18 cellular contexts compared by ENCODE assay signal in the genomic region with DNA sequence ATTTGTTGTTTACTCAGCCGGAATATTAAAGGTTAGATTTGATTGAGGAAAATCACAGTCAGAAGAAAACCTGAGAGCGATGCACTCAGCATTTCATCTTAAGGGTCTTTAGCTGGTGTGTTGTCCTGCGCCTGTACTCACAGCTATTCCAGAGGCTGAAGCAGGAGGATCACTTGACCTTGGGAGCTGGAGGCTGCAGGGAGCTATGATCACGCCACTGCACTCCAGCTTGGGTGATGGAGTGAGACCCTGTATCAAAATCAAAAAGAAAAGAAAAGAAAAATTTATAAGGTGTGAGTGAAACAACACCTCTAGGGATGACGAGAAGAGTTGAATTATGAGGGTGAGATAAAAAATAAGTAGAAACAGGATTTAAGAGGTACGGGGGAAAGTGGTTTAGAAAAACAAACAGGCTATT.
DNase-seq lines count a peak whose midpoint lies in the region; ATAC-seq and TF ChIP-seq lines count a peak whose summit lies in the region.
"Had no signal": no experiment of that assay in that cellular context is flagged by ENCODE, and none has a peak within 500 bp of the region (broad histone marks: within the 10 kb centered on the region; RNA-seq: fewer than 3 reads in every experiment).

No MANE protein-coding gene starts in this region.

- POLR2A ChIA-PET in A673 (lab: Charles Lee; ENCODE audit: low non-redundant PET), result no interaction called here

- H3K4me1 Mint-ChIP-seq in chondrocyte (ENCODE audit: low read depth) (peaks cover 14% of the 10 kb centered on the region), natural killer cell (no peaks in the 10 kb centered on the region)
- H3K4me1 Mint-ChIP-seq: activated naive CD4-positive, alpha-beta T cell treated with anti-CD3 and anti-CD28 coated beads, Interleukin-2, amount 10 ng/mL, durations not matched to agents 7 days and 5 days; stimulated activated effector memory CD8-positive, alpha-beta T cell treated with anti-CD3 and anti-CD28 coated beads, Interleukin-12 subunit alpha, Interleukin-12 subunit beta, amount 100 ng/mL, for 72 hours; T-helper 17 cell had no signal

- no TSS peak for BruUV-seq in A673 (replicated peaks; lab: Mats Ljungman, UMichigan)

- H2AFZ ChIP-seq in OCI-LY1 (ENCODE audit: low read length), result no peak overlapping the region

- H3K27me3 Mint-ChIP-seq in chondrocyte (ENCODE audit: low read depth), result peaks cover 42% of the 10 kb centered on the region
- H3K27me3 Mint-ChIP-seq in natural killer cell (ENCODE audit: low read depth in 2 of 2), result peaks cover 20 to 33% of the 10 kb centered on the region in 2 donors

- TF ChIP-seq CTCF in A673 (conservative IDR thresholded peaks at IDR 0.05; ENCODE audit: low read depth, low read length) (no peak), OCI-LY1 (IDR thresholded peaks at IDR 0.05; ENCODE audit: low read length) (no peak), chondrocyte (IDR thresholded peaks at IDR 0.05) (no peak), natural killer cell (IDR thresholded peaks at IDR 0.05) (no peak)

- H3K4me3 Mint-ChIP-seq in chondrocyte (ENCODE audit: unreplicated experiment), result peak overlapping the region; percentile 65
- H3K4me3 Mint-ChIP-seq in natural killer cell, result no peak overlapping the region
- H3K4me3 Mint-ChIP-seq: activated naive CD4-positive, alpha-beta T cell treated with anti-CD3 and anti-CD28 coated beads, Interleukin-2, amount 10 ng/mL, durations not matched to agents 7 days and 5 days; CD4-positive, alpha-beta T cell; stimulated activated effector memory CD8-positive, alpha-beta T cell treated with anti-CD3 and anti-CD28 coated beads, Interleukin-12 subunit alpha, Interleukin-12 subunit beta, amount 100 ng/mL, for 72 hours; T-helper 17 cell had no signal

- CTCF ChIA-PET in A673 (lab: Charles Lee), result no interaction called here

- in situ Hi-C loops in HAP-1 (cut with MboI; ENCODE audit: low sequenced_read_pairs), result no loop called here

- DNase-seq in A673 (ENCODE audit: low spot score) (no peak), HAP-1 (ENCODE audit: low spot score in 2 of 2) (no peak), chondrocyte (ENCODE audit: low spot score) (no peak), SW480 (ENCODE audit: low spot score) (no peak), natural killer cell (no peak), NCI-H2171 (lab: John Stamatoyannopoulos, UW) (no peak), NCI-H510A treated with DMSO at 0.1 percent for 48 hours (lab: John Stamatoyannopoulos, UW) (no peak)
- DNase-seq: activated naive CD4-positive, alpha-beta T cell treated with anti-CD3 and anti-CD28 coated beads, Interleukin-2, amount 10 ng/mL, durations not matched to agents 7 days and 5 days; anterior cingulate cortex; CD4-positive, alpha-beta T cell; kidney; NCI-H187 treated with DMSO at 0.1 percent for 48 hours; occipital lobe; Right ventricle myocardium superior; T-helper 17 cell had no signal

- no peaks in the 10 kb centered on the region for H3K27me3 ChIP-seq in A673 (replicated peaks; ENCODE audit: insufficient read depth, low read depth, low read length, poor library complexity)
- no peaks in the 10 kb centered on the region for H3K27me3 ChIP-seq in HAP-1 (ENCODE audit: low read depth)
- H3K27me3 ChIP-seq in OCI-LY1 (ENCODE audit: insufficient read depth, low read length), result no peaks in the 10 kb centered on the region

- H3K9me2 ChIP-seq in OCI-LY1 (ENCODE audit: low read depth, low read length), result no peaks in the 10 kb centered on the region

- no peaks in the 10 kb centered on the region for H3K79me2 ChIP-seq in OCI-LY1 (ENCODE audit: insufficient read depth, low read length)

- H3K9ac ChIP-seq in OCI-LY1 (ENCODE audit: low read length), result no peak overlapping the region

- no peak overlapping the region for H3K27ac Mint-ChIP-seq in chondrocyte (ENCODE audit: unreplicated experiment)
- no peak overlapping the region for H3K27ac Mint-ChIP-seq in natural killer cell
- H3K27ac Mint-ChIP-seq: activated naive CD4-positive, alpha-beta T cell treated with anti-CD3 and anti-CD28 coated beads, Interleukin-2, amount 10 ng/mL, durations not matched to agents 7 days and 5 days; CD4-positive, alpha-beta T cell; stimulated activated effector memory CD8-positive, alpha-beta T cell treated with anti-CD3 and anti-CD28 coated beads, Interleukin-12 subunit alpha, Interleukin-12 subunit beta, amount 100 ng/mL, for 72 hours; T-helper 17 cell had no signal

- H3K36me3 Mint-ChIP-seq in chondrocyte (ENCODE audit: low read depth) (no peaks in the 10 kb centered on the region), natural killer cell (no peaks in the 10 kb centered on the region)
- H3K36me3 Mint-ChIP-seq: activated naive CD4-positive, alpha-beta T cell treated with anti-CD3 and anti-CD28 coated beads, Interleukin-2, amount 10 ng/mL, durations not matched to agents 7 days and 5 days; stimulated activated effector memory CD8-positive, alpha-beta T cell treated with anti-CD3 and anti-CD28 coated beads, Interleukin-12 subunit alpha, Interleukin-12 subunit beta, amount 100 ng/mL, for 72 hours had no signal

- no peak for ATAC-seq in natural killer cell
- ATAC-seq: stimulated activated effector memory CD8-positive, alpha-beta T cell treated with anti-CD3 and anti-CD28 coated beads, Interleukin-12 subunit alpha, Interleukin-12 subunit beta, amount 100 ng/mL, for 72 hours; T-helper 17 cell had no signal

- H3K4me2 ChIP-seq in OCI-LY1 (ENCODE audit: low read length), result peak overlapping the region; percentile 47

- H3K36me3 ChIP-seq in A673 (ENCODE audit: insufficient read depth, low read length, poor library complexity, severe bottlenecking) (no peaks in the 10 kb centered on the region), HAP-1 (replicated peaks) (no peaks in the 10 kb centered on the region), OCI-LY1 (ENCODE audit: insufficient read depth, low read length) (no peaks in the 10 kb centered on the region)

- no peaks in the 10 kb centered on the region for H4K20me1 ChIP-seq in OCI-LY1 (ENCODE audit: insufficient read depth, low read length)

- H3F3A ChIP-seq in OCI-LY1 (ENCODE audit: insufficient read depth, low read length), result no peaks in the 10 kb centered on the region

- H3K9me3 ChIP-seq in A673 (ENCODE audit: low read depth, low read length, poor library complexity, severe bottlenecking) (no peaks in the 10 kb centered on the region), HAP-1 (no peaks in the 10 kb centered on the region), OCI-LY1 (ENCODE audit: low read length) (no peaks in the 10 kb centered on the region)

- H3K4me1 ChIP-seq in A673 (ENCODE audit: insufficient read depth, low read length, poor library complexity, severe bottlenecking), result no peaks in the 10 kb centered on the region
- H3K4me1 ChIP-seq in HAP-1, result peaks cover 12% of the 10 kb centered on the region
- H3K4me1 ChIP-seq in OCI-LY1 (ENCODE audit: insufficient read depth, low read length, severe bottlenecking), result no peaks in the 10 kb centered on the region

- H3K9me3 Mint-ChIP-seq in chondrocyte (ENCODE audit: low read depth) (no peaks in the 10 kb centered on the region), natural killer cell (peaks cover 3% of the 10 kb centered on the region in 2 donors)
- H3K9me3 Mint-ChIP-seq: activated naive CD4-positive, alpha-beta T cell treated with anti-CD3 and anti-CD28 coated beads, Interleukin-2, amount 10 ng/mL, durations not matched to agents 7 days and 5 days; CD4-positive, alpha-beta T cell had no signal

- H3K4me3 ChIP-seq in A673 (ENCODE audit: low read depth, low read length, poor library complexity, severe bottlenecking), result peak overlapping the region; percentile 44
- peak overlapping the region; percentile 35 for H3K4me3 ChIP-seq in HAP-1
- H3K4me3 ChIP-seq in OCI-LY1 (ENCODE audit: low read depth, low read length, poor library complexity, severe bottlenecking), result peak overlapping the region; percentile 38

- no peak overlapping the region for H3K27ac ChIP-seq in A673 (ENCODE audit: low read depth, low read length, poor library complexity, severe bottlenecking)
- no peak overlapping the region for H3K27ac ChIP-seq in OCI-LY1 (ENCODE audit: low read depth, low read length, poor library complexity, severe bottlenecking)
- H3K27ac ChIP-seq: VCaP had no signal

- intact Hi-C loops in A673 (cut with micrococcal nuclease; ENCODE audit: unreplicated experiment), result no loop called here
- intact Hi-C loops in natural killer cell (cut with micrococcal nuclease), result no loop called here
